9 cellular contexts compared by ENCODE assay signal in the genomic region with DNA sequence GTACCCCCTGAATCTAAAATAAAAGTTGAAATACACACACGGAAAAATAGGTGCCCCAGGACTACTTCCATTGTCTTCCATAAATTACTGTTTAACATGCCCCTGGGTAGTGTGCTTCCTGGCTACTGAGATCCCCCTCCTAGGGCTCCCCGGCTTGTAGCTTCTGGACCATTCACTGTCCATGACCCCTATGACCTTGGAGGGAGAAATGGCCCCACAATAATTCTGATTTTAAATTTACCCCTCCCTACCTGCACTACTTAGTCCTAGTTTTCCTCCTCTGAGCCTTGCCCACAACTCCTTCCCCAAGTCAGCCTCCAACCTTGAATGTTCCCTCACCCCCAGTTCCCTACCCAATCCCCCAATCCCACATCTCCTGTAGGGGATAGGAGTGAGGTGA. TPM values are rescaled to one million over a fixed set of nuclear protein-coding genes. Genes with fewer than 3 reads are reported as not detected.
A peak's percentile ranks its signal among the peaks of the same experiment; 100 is the strongest.
DNase-seq lines count a peak whose midpoint lies in the region; ATAC-seq, FAIRE-seq and TF ChIP-seq lines count a peak whose summit lies in the region.
"Had no signal": no experiment of that assay in that cellular context is flagged by ENCODE, and none has a peak within 500 bp of the region (broad histone marks: within the 10 kb centered on the region; RNA-seq: fewer than 3 reads in every experiment).

No MANE protein-coding gene starts in this region.

- no peaks in the 10 kb centered on the region for H3K9me3 ChIP-seq in heart left ventricle
- H3K9me3 ChIP-seq: SJCRH30 had no signal

- H3K36me3 Mint-ChIP-seq in chondrocyte (ENCODE audit: low read depth) (no peaks in the 10 kb centered on the region), natural killer cell (no peaks in the 10 kb centered on the region)

- H3K4me1 Mint-ChIP-seq in chondrocyte (ENCODE audit: low read depth) (peaks cover 75% of the 10 kb centered on the region), natural killer cell (peaks cover 57 to 60% of the 10 kb centered on the region in 2 donors)

- FAIRE-seq in GM19239 (lab: Jason Lieb, UNC) = no peak

- TF ChIP-seq POLR2A in heart left ventricle (IDR thresholded peaks at IDR 0.05) = no peak

- H3K4me3 ChIP-seq in heart left ventricle = peak overlapping the region in 6 of 12 donors; percentile 45 to 58 (median 52)
- H3K4me3 ChIP-seq in urinary bladder (ENCODE audit: low read depth, low read length) = no peak overlapping the region

- 15 to 23% (median 21%) methylated on average over 2 of the region's 2 CpGs for WGBS in heart left ventricle, 4 donors
- 8% methylated on average over 2 of the region's 2 CpGs for WGBS in urinary bladder

- H3K27me3 Mint-ChIP-seq in chondrocyte (ENCODE audit: low read depth) (no peaks in the 10 kb centered on the region), natural killer cell (ENCODE audit: low read depth in 2 of 2) (no peaks in the 10 kb centered on the region)

- ATAC-seq in heart left ventricle (no peak), left ventricle myocardium superior (no peak), natural killer cell (no peak), HG02840 (IDR thresholded peaks at IDR 0.05; ENCODE audit: low FRiP score, unreplicated experiment) (no peak), GM21528 (IDR thresholded peaks at IDR 0.05; ENCODE audit: low FRiP score, unreplicated experiment) (no peak)

- H3K4me1 ChIP-seq in heart left ventricle = peaks cover 37 to 70% (median 66%) of the 10 kb centered on the region in 12 donors
- no peaks in the 10 kb centered on the region for H3K4me1 ChIP-seq in urinary bladder (ENCODE audit: insufficient read depth)

- intact Hi-C loops in heart left ventricle (cut with DNase I) (loop anchor here in 9 of 10 donors (1.0 to 10.0 kb wide), 12 partner anchors 15 to 97 kb away; partner anchors contain the start of genes THRA (in 6 of the 9) and CSF3 (in 1 of the 9)), left ventricle myocardium superior (cut with micrococcal nuclease) (loop anchor here (5.0 kb wide), 1 partner anchor 50 kb away; the partner anchor contains the start of gene THRA), natural killer cell (cut with micrococcal nuclease) (loop anchor here (2.0 to 5.0 kb wide), 2 partner anchors 41 to 50 kb away; partner anchors contain the start of gene THRA)

- H3K27me3 ChIP-seq in heart left ventricle = no peaks in the 10 kb centered on the region
- H3K27me3 ChIP-seq: SJCRH30 had no signal

- DNase-seq in heart left ventricle (no peak), left ventricle myocardium superior (no peak), chondrocyte (ENCODE audit: low spot score) (no peak), natural killer cell (no peak), GM19239 (ENCODE audit: insufficient read length, low spot score) (no peak)

- H3K27ac Mint-ChIP-seq in chondrocyte (ENCODE audit: unreplicated experiment) (peak overlapping the region; percentile 99), natural killer cell (peak overlapping the region; percentile 98 to 99)

- H3K4me3 Mint-ChIP-seq in chondrocyte (ENCODE audit: unreplicated experiment) = no peak overlapping the region
- peak overlapping the region; percentile 85 for H3K4me3 Mint-ChIP-seq in natural killer cell

- H3K27ac ChIP-seq in heart left ventricle (peak overlapping the region; percentile 72 to 100 (median 95)), urinary bladder (ENCODE audit: low read depth) (peak overlapping the region; percentile 48)
- H3K27ac ChIP-seq: SJCRH30 had no signal

- H3K9me3 Mint-ChIP-seq in chondrocyte (ENCODE audit: low read depth) (no peaks in the 10 kb centered on the region), natural killer cell (no peaks in the 10 kb centered on the region)

- TF ChIP-seq CTCF in heart left ventricle (IDR thresholded peaks at IDR 0.05) (no peak), chondrocyte (IDR thresholded peaks at IDR 0.05) (no peak), natural killer cell (IDR thresholded peaks at IDR 0.05) (no peak)

- H3K36me3 ChIP-seq in heart left ventricle = no peaks in the 10 kb centered on the region
- no peaks in the 10 kb centered on the region for H3K36me3 ChIP-seq in urinary bladder (ENCODE audit: insufficient read depth)
- H3K36me3 ChIP-seq: SJCRH30 had no signal

RNA-seq across cellular contexts. Expression of gene MSL1, which starts 9.6 kb away (rescaled TPM):
- total RNA-seq in heart left ventricle (10 to 100 TPM; 32.0 to 54.1 (median 45.1) TPM), left ventricle myocardium superior (49.1 TPM), chondrocyte (86.8 to 103 TPM (median 96.2 TPM) in 3 replicates), natural killer cell (100 to 1,000 TPM in 2 of 3 donors, 10 to 100 TPM in 1; 99.0 to 124 (median 110) TPM), urinary bladder (81.3 TPM)
- polyA plus RNA-seq in heart left ventricle (10 to 100 TPM; 32.2 to 54.7 TPM), urinary bladder (70.9 TPM)

RNA-seq across cellular contexts. Expression of gene NR1D1, which starts 11.8 kb away (rescaled TPM):
- total RNA-seq in heart left ventricle = 10 to 100 TPM in 6 of 9 donors, 1 to 10 TPM in 3; 5.8 to 36.1 (median 21.8) TPM
- 10 to 100 TPM in 1 of 2 donors, 1 to 10 TPM in 1; 6.1 to 20.2 TPM for polyA plus RNA-seq in heart left ventricle
- total RNA-seq in left ventricle myocardium superior = 21.5 TPM
- 5.9 to 7.9 TPM (median 6.6 TPM) in 3 replicates for total RNA-seq in chondrocyte
- total RNA-seq in natural killer cell = 10 to 100 TPM in 1 of 3 donors, 1 to 10 TPM in 2; 8.8 to 10.1 (median 9.9) TPM
- 2.0 TPM for total RNA-seq in urinary bladder
- polyA plus RNA-seq in urinary bladder = 18.1 TPM

RNA-seq across cellular contexts. Expression of gene CASC3, which starts 28.1 kb away (rescaled TPM):
- 10 to 100 TPM; 26.5 to 54.3 (median 42.2) TPM for total RNA-seq in heart left ventricle
- 10 to 100 TPM; 27.9 to 33.4 TPM for polyA plus RNA-seq in heart left ventricle
- 48.1 TPM for total RNA-seq in left ventricle myocardium superior
- 70.2 to 78.3 TPM (median 70.6 TPM) in 3 replicates for total RNA-seq in chondrocyte
- total RNA-seq in natural killer cell = 100 to 1,000 TPM; 178 to 213 (median 187) TPM
- 45.4 TPM for total RNA-seq in urinary bladder
- 64.2 TPM for polyA plus RNA-seq in urinary bladder

RNA-seq across cellular contexts. Expression of gene THRA, which starts 49.4 kb away (rescaled TPM):
- total RNA-seq in heart left ventricle (100 to 1,000 TPM in 1 of 9 donors, 10 to 100 TPM in 8; 63.2 to 105 (median 73.2) TPM), left ventricle myocardium superior (98.1 TPM), chondrocyte (31.9 to 46.6 TPM (median 34.7 TPM) in 3 replicates), natural killer cell (10 to 100 TPM; 40.8 to 55.7 (median 42.3) TPM), urinary bladder (35.5 TPM)
- polyA plus RNA-seq in heart left ventricle (10 to 100 TPM; 50.6 to 56.2 TPM), urinary bladder (76.3 TPM)

RNA-seq across cellular contexts. Expression of gene MED24, which starts 58.0 kb away (rescaled TPM):
- total RNA-seq in heart left ventricle = 10 to 100 TPM; 51.1 to 75.4 (median 58.3) TPM
- polyA plus RNA-seq in heart left ventricle = 10 to 100 TPM; 52.7 to 61.8 TPM
- 56.9 TPM for total RNA-seq in left ventricle myocardium superior
- 54.4 to 94.3 TPM (median 57.7 TPM) in 3 replicates for total RNA-seq in chondrocyte
- total RNA-seq in natural killer cell = 100 to 1,000 TPM; 115 to 141 (median 126) TPM
- 45.8 TPM for total RNA-seq in urinary bladder
- polyA plus RNA-seq in urinary bladder = 52.4 TPM
